8 cellular contexts compared by ENCODE assay signal in genomic region chr12:120470150-120470817, GRCh38. TPM values are rescaled to one million over a fixed set of nuclear protein-coding genes. Genes with fewer than 3 reads are reported as not detected.
DNase-seq lines count a peak whose midpoint lies in the region; ATAC-seq, FAIRE-seq and TF ChIP-seq lines count a peak whose summit lies in the region.

No MANE protein-coding gene starts in this region.

- peak overlapping the region; percentile 99 for H3K4me2 ChIP-seq in keratinocyte (ENCODE audit: control insufficient read depth, extremely low read depth, insufficient read depth, low read depth, low read length)

- H3K4me3 ChIP-seq in ascending aorta (peak overlapping the region; percentile 97 to 99), keratinocyte (ENCODE audit: control insufficient read depth in 2 of 3, extremely low read depth in 1 of 3, insufficient read depth in 2 of 3, low read depth in 1 of 3, low read length in 3 of 3) (peak overlapping the region; percentile 77 to 97 (median 91)), stomach smooth muscle (ENCODE audit: low read length in 2 of 2) (peak overlapping the region; percentile 44 to 84)

- H3K4me3 Mint-ChIP-seq in activated naive CD4-positive, alpha-beta T cell treated with anti-CD3 and anti-CD28 coated beads, Interleukin-2, amount 10 ng/mL, durations not matched to agents 7 days and 5 days, result peak overlapping the region; percentile 93
- peak overlapping the region; percentile 69 to 96 (median 92) for H3K4me3 Mint-ChIP-seq in IgD-negative memory B cell

- H3K9me3 Mint-ChIP-seq in activated naive CD4-positive, alpha-beta T cell treated with anti-CD3 and anti-CD28 coated beads, Interleukin-2, amount 10 ng/mL, durations not matched to agents 7 days and 5 days, result no peaks in the 10 kb centered on the region
- no peaks in the 10 kb centered on the region for H3K9me3 Mint-ChIP-seq in IgD-negative memory B cell

- H3K36me3 Mint-ChIP-seq in activated naive CD4-positive, alpha-beta T cell treated with anti-CD3 and anti-CD28 coated beads, Interleukin-2, amount 10 ng/mL, durations not matched to agents 7 days and 5 days, result peaks cover 21% of the 10 kb centered on the region
- peaks cover 4% of the 10 kb centered on the region for H3K36me3 Mint-ChIP-seq in IgD-negative memory B cell

- H2AFZ ChIP-seq in keratinocyte (ENCODE audit: control insufficient read depth, low read length), result peak overlapping the region; percentile 90

- H3K9me1 ChIP-seq in keratinocyte (ENCODE audit: control insufficient read depth, extremely low read depth, insufficient read depth, low read length), result no peaks in the 10 kb centered on the region

- peak overlapping the region; percentile 94 for H3K27ac ChIP-seq in ascending aorta
- H3K27ac ChIP-seq in keratinocyte (ENCODE audit: control insufficient read depth, insufficient read depth, low read length), result peak overlapping the region; percentile 76
- peak overlapping the region; percentile 53 for H3K27ac ChIP-seq in stomach smooth muscle (ENCODE audit: low read length)

- H4K20me1 ChIP-seq in keratinocyte (ENCODE audit: control insufficient read depth, extremely low read depth, insufficient read depth, low read length), result peaks cover 11% of the 10 kb centered on the region

- dilution Hi-C loops in keratinocyte (cut with MboI; ENCODE audit: extremely low pct_ligation_motif_present, low sequenced_read_pairs), result no loop called here

- no peaks in the 10 kb centered on the region for H3K27me3 ChIP-seq in ascending aorta
- no peaks in the 10 kb centered on the region for H3K27me3 ChIP-seq in keratinocyte (ENCODE audit: control insufficient read depth, extremely low read depth, insufficient read depth, low read length)
- H3K27me3 ChIP-seq in stomach smooth muscle (ENCODE audit: control insufficient read depth in 1 of 2, insufficient read depth in 2 of 2, low read length in 2 of 2), result no peaks in the 10 kb centered on the region

- intact Hi-C loops in ascending aorta (cut with DNase I), result no loop called here

- TF ChIP-seq CTCF in ascending aorta (IDR thresholded peaks at IDR 0.05) (no peak), keratinocyte (optimal IDR thresholded peaks at IDR 0.05 in 1 of 3, IDR thresholded peaks at IDR 0.05 in 1 of 3, conservative IDR thresholded peaks at IDR 0.05 in 1 of 3; ENCODE audit: extremely low read depth in 1 of 3, insufficient read depth in 2 of 3, low read length in 3 of 3) (no peak)

- H3K4me1 Mint-ChIP-seq in activated naive CD4-positive, alpha-beta T cell treated with anti-CD3 and anti-CD28 coated beads, Interleukin-2, amount 10 ng/mL, durations not matched to agents 7 days and 5 days, result peaks cover 38% of the 10 kb centered on the region
- H3K4me1 Mint-ChIP-seq in IgD-negative memory B cell, result peaks cover 20 to 32% (median 27%) of the 10 kb centered on the region in 3 donors

- no peak for DNase-seq in activated naive CD4-positive, alpha-beta T cell treated with anti-CD3 and anti-CD28 coated beads, Interleukin-2, amount 10 ng/mL, durations not matched to agents 7 days and 5 days
- no peak for DNase-seq in activated naive CD4-positive, alpha-beta T cell treated with Interleukin-2 at 50 U/mL for 16 hours
- no peak for DNase-seq in ascending aorta (ENCODE audit: low spot score in 2 of 2)
- DNase-seq in keratinocyte (ENCODE audit: low read depth, low spot score), result no peak
- no peak for DNase-seq in SIG-M5 treated with dmso at 0.1 percent for 504 hours (lab: John Stamatoyannopoulos, UW; ENCODE audit: unreplicated experiment)

- ATAC-seq in GM19467 (IDR thresholded peaks at IDR 0.05; ENCODE audit: unreplicated experiment), result no peak

- H3K27ac Mint-ChIP-seq in activated naive CD4-positive, alpha-beta T cell treated with anti-CD3 and anti-CD28 coated beads, Interleukin-2, amount 10 ng/mL, durations not matched to agents 7 days and 5 days, result peak overlapping the region; percentile 87
- H3K27ac Mint-ChIP-seq in IgD-negative memory B cell, result peak overlapping the region in 1 of 3 donors; percentile 73

- H3K79me2 ChIP-seq in keratinocyte (ENCODE audit: control insufficient read depth, insufficient read depth, low read length), result peaks cover 62% of the 10 kb centered on the region

- H3K4me1 ChIP-seq in ascending aorta (peaks cover 8 to 32% of the 10 kb centered on the region in 2 donors), keratinocyte (ENCODE audit: control insufficient read depth, extremely low read depth, insufficient read depth, low read length) (peaks cover 28% of the 10 kb centered on the region), stomach smooth muscle (ENCODE audit: control insufficient read depth, insufficient read depth, low read length) (peaks cover 21% of the 10 kb centered on the region)

- H3K36me3 ChIP-seq in ascending aorta (peaks cover 3 to 8% of the 10 kb centered on the region in 2 donors), keratinocyte (ENCODE audit: control insufficient read depth in 2 of 2, extremely low read depth in 1 of 2, insufficient read depth in 2 of 2, low read length in 2 of 2) (peaks cover 0 to 8% of the 10 kb centered on the region in 2 experiments), stomach smooth muscle (ENCODE audit: control insufficient read depth in 2 of 2, insufficient read depth in 2 of 2, low read length in 2 of 2) (peaks cover 6 to 7% of the 10 kb centered on the region in 2 donors)

- H3K27me3 Mint-ChIP-seq in activated naive CD4-positive, alpha-beta T cell treated with anti-CD3 and anti-CD28 coated beads, Interleukin-2, amount 10 ng/mL, durations not matched to agents 7 days and 5 days, result peaks cover 7% of the 10 kb centered on the region
- peaks cover 2% of the 10 kb centered on the region for H3K27me3 Mint-ChIP-seq in IgD-negative memory B cell

- FAIRE-seq in keratinocyte (lab: Jason Lieb, UNC), result no peak

- peak overlapping the region; percentile 87 for H3K9ac ChIP-seq in keratinocyte (ENCODE audit: control insufficient read depth, extremely low read depth, insufficient read depth, low read length)
- peak overlapping the region; percentile 53 to 83 for H3K9ac ChIP-seq in stomach smooth muscle (ENCODE audit: low read length in 2 of 2)

- H3K9me3 ChIP-seq in ascending aorta (no peaks in the 10 kb centered on the region), keratinocyte (ENCODE audit: control insufficient read depth, low read depth, low read length) (no peaks in the 10 kb centered on the region), stomach smooth muscle (ENCODE audit: control insufficient read depth in 2 of 2, low read length in 2 of 2) (no peaks in the 10 kb centered on the region)

- CTCF ChIA-PET in activated naive CD4-positive, alpha-beta T cell treated with anti-CD3 and anti-CD28 coated beads, Interleukin-2, amount 10 ng/mL, durations not matched to agents 7 days and 5 days (lab: Charles Lee), result interaction anchor here (0.7 to 2.6 kb wide), 11 partner anchors 10 to 113 kb away, joined by 3 to 7 read pairs (median 4); partner anchors contain the start of gene COX6A1

RNA-seq across cellular contexts. Expression of gene SRSF9, which starts 0.7 kb away (rescaled TPM):
- polyA plus RNA-seq in IgD-negative memory B cell, result 204 TPM
- total RNA-seq in ascending aorta, result 68.6 TPM
- 108 to 175 TPM (median 159 TPM) in 3 replicates for polyA plus RNA-seq in keratinocyte
- polyA plus RNA-seq in keratinocyte (2011; ENCODE audit: low read depth), result 143 TPM
- polyA plus RNA-seq in keratinocyte (2011; cell fraction: cytosol; rRNA removed), result 131 and 134 TPM in 2 replicates
- polyA plus RNA-seq in keratinocyte (2011; cell fraction: nucleus; rRNA removed), result 91.1 and 124 TPM in 2 replicates
- 145 and 189 TPM in 2 replicates for polyA plus RNA-seq in keratinocyte (2012; ENCODE audit: low replicate concordance)
- polyA minus RNA-seq in keratinocyte, result 41.8 to 67.7 TPM (median 43.1 TPM) in 3 replicates
- polyA minus RNA-seq in keratinocyte (2011; cell fraction: cytosol; rRNA and poly(A)+ RNA removed), result 142 TPM
- 18.4 and 23.5 TPM in 2 replicates for polyA minus RNA-seq in keratinocyte (2011; cell fraction: nucleus; rRNA and poly(A)+ RNA removed)

RNA-seq across cellular contexts. Expression of gene GATC, which starts 24.0 kb away (rescaled TPM):
- polyA plus RNA-seq in IgD-negative memory B cell, result 23.0 TPM
- 6.2 TPM for total RNA-seq in ascending aorta
- 14.7 to 22.4 TPM (median 19.2 TPM) in 3 replicates for polyA plus RNA-seq in keratinocyte
- polyA plus RNA-seq in keratinocyte (2011; ENCODE audit: low read depth), result 10.1 TPM
- polyA plus RNA-seq in keratinocyte (2011; cell fraction: cytosol; rRNA removed), result 14.1 and 22.7 TPM in 2 replicates
- polyA plus RNA-seq in keratinocyte (2011; cell fraction: nucleus; rRNA removed), result 14.3 and 19.4 TPM in 2 replicates
- 10.9 and 12.7 TPM in 2 replicates for polyA plus RNA-seq in keratinocyte (2012; ENCODE audit: low replicate concordance)
- 12.0 to 41.1 TPM (median 14.0 TPM) in 3 replicates for polyA minus RNA-seq in keratinocyte
- polyA minus RNA-seq in keratinocyte (2011; cell fraction: cytosol; rRNA and poly(A)+ RNA removed), result 10.4 TPM
- 5.2 and 14.7 TPM in 2 replicates for polyA minus RNA-seq in keratinocyte (2011; cell fraction: nucleus; rRNA and poly(A)+ RNA removed)

RNA-seq across cellular contexts. Expression of gene TRIAP1, which starts 24.1 kb away (rescaled TPM):
- polyA plus RNA-seq in IgD-negative memory B cell (53.0 TPM), keratinocyte (37.3 to 71.1 TPM (median 46.7 TPM) in 3 replicates)
- total RNA-seq in ascending aorta, result 12.1 TPM
- polyA plus RNA-seq in keratinocyte (2011; ENCODE audit: low read depth), result 41.6 TPM
- polyA plus RNA-seq in keratinocyte (2011; cell fraction: cytosol; rRNA removed), result 44.6 and 82.5 TPM in 2 replicates
- polyA plus RNA-seq in keratinocyte (2011; cell fraction: nucleus; rRNA removed), result 16.5 and 23.3 TPM in 2 replicates
- 51.1 and 90.3 TPM in 2 replicates for polyA plus RNA-seq in keratinocyte (2012; ENCODE audit: low replicate concordance)
- 1.9 to 18.9 TPM (median 10.4 TPM) in 3 replicates for polyA minus RNA-seq in keratinocyte
- 24.0 TPM for polyA minus RNA-seq in keratinocyte (2011; cell fraction: cytosol; rRNA and poly(A)+ RNA removed)
- 5.1 and 6.7 TPM in 2 replicates for polyA minus RNA-seq in keratinocyte (2011; cell fraction: nucleus; rRNA and poly(A)+ RNA removed)

RNA-seq across cellular contexts. Expression of gene DYNLL1, which starts 25.6 kb away (rescaled TPM):
- polyA plus RNA-seq in IgD-negative memory B cell (442 TPM), keratinocyte (636 to 744 TPM (median 716 TPM) in 3 replicates)
- total RNA-seq in ascending aorta, result 216 TPM
- 930 TPM for polyA plus RNA-seq in keratinocyte (2011; ENCODE audit: low read depth)
- 714 and 1,036 TPM in 2 replicates for polyA plus RNA-seq in keratinocyte (2011; cell fraction: cytosol; rRNA removed)
- polyA plus RNA-seq in keratinocyte (2011; cell fraction: nucleus; rRNA removed), result 242 and 323 TPM in 2 replicates
- 789 and 1,036 TPM in 2 replicates for polyA plus RNA-seq in keratinocyte (2012; ENCODE audit: low replicate concordance)
- 151 to 237 TPM (median 177 TPM) in 3 replicates for polyA minus RNA-seq in keratinocyte
- polyA minus RNA-seq in keratinocyte (2011; cell fraction: cytosol; rRNA and poly(A)+ RNA removed), result 253 TPM
- 42.6 and 45.2 TPM in 2 replicates for polyA minus RNA-seq in keratinocyte (2011; cell fraction: nucleus; rRNA and poly(A)+ RNA removed)

RNA-seq across cellular contexts. Expression of gene COX6A1, which starts 32.4 kb away (rescaled TPM):
- 830 TPM for polyA plus RNA-seq in IgD-negative memory B cell
- total RNA-seq in ascending aorta, result 686 TPM
- 584 to 976 TPM (median 663 TPM) in 3 replicates for polyA plus RNA-seq in keratinocyte
- 206 TPM for polyA plus RNA-seq in keratinocyte (2011; ENCODE audit: low read depth)
- 447 and 487 TPM in 2 replicates for polyA plus RNA-seq in keratinocyte (2011; cell fraction: cytosol; rRNA removed)
- 810 and 833 TPM in 2 replicates for polyA plus RNA-seq in keratinocyte (2011; cell fraction: nucleus; rRNA removed)
- 607 and 624 TPM in 2 replicates for polyA plus RNA-seq in keratinocyte (2012; ENCODE audit: low replicate concordance)
- polyA minus RNA-seq in keratinocyte, result 243 to 392 TPM (median 319 TPM) in 3 replicates
- polyA minus RNA-seq in keratinocyte (2011; cell fraction: cytosol; rRNA and poly(A)+ RNA removed), result 450 TPM
- 189 and 227 TPM in 2 replicates for polyA minus RNA-seq in keratinocyte (2011; cell fraction: nucleus; rRNA and poly(A)+ RNA removed)
